19 cellular contexts compared by ENCODE assay signal in the genomic region with DNA sequence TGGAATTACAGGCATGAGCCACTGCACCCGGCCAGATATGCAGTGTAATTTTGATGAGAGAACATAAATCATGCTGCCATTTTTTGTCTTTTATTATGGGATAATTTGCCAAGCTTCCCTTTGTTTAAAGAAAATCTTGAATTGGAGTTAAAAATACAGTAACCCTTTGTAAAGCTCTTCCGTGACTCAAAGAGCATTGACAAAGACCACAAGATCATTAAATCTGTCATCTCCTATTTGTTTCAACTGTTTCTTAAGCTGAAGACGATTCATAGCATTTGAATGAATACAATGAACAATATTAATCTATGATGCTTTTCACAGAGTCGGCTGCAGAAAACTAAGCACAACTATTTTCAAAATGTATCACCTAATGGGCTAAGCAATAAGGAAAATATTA.
"Had no signal": no experiment of that assay in that cellular context is flagged by ENCODE, and none has a peak within 500 bp of the region (broad histone marks: within the 10 kb centered on the region; RNA-seq: fewer than 3 reads in every experiment).

No MANE protein-coding gene starts in this region.

- H3K27me3 ChIP-seq: heart left ventricle, neutrophil, ovary had no signal

- H3K9me3 ChIP-seq: heart left ventricle, ovary, psoas muscle had no signal

- H3K4me3 ChIP-seq: heart left ventricle, ovary, psoas muscle had no signal

- H3K36me3 ChIP-seq: heart left ventricle, neutrophil, ovary had no signal

- H3K27ac ChIP-seq: heart left ventricle, neutrophil, ovary, psoas muscle had no signal

- H3K4me1 ChIP-seq: heart left ventricle, psoas muscle had no signal

- DNase-seq: activated CD4-positive, alpha-beta T cell treated with anti-CD3 and anti-CD28 coated beads for 4 hours; activated CD4-positive, alpha-beta T cell treated with anti-CD3 and anti-CD28 coated beads, Interleukin-2, amount 50 U/mL, for 48 hours; activated CD4-positive, CD25-positive, alpha-beta regulatory T cell; activated CD8-positive, alpha-beta memory T cell treated with anti-CD3 and anti-CD28 coated beads, Interleukin-2, amount 50 U/mL, for 48 hours; activated naive CD4-positive, alpha-beta T cell treated with Interleukin-2 at 50 U/mL for 16 hours; activated naive CD8-positive, alpha-beta T cell treated with anti-CD3 and anti-CD28 coated beads, Interleukin-2, amount 10 ng/mL, durations not matched to agents 7 days and 5 days; activated T-cell treated with anti-CD3 and anti-CD28 coated beads, Interleukin-2, amount 50 U/mL, for 4 hours; amniotic stem cell; erythroblast; heart left ventricle; left colon; ovary; psoas muscle; right cardiac atrium; stimulated activated CD4-positive, alpha-beta T cell treated with anti-CD3 and anti-CD28 coated beads, Interleukin-12 subunit alpha, Interleukin-12 subunit beta, amount 100 ng/mL, for 4 hours; stimulated activated CD4-positive, alpha-beta T cell treated with anti-CD3 and anti-CD28 coated beads, Interleukin-4, amount 100 ng/mL, for 4 hours; stimulated activated naive CD8-positive, alpha-beta T cell treated with anti-CD3 and anti-CD28 coated beads, Interleukin-15, Interleukin-2, amounts not matched to agents 100 U/mL and 50 U/mL, for 24 hours; T-helper 17 cell had no signal
